Comparison of ENCODE assay signal across 8 cellular contexts in genomic region chr7:4776160-4776623, GRCh38. TPM values are rescaled to one million over a fixed set of nuclear protein-coding genes. Genes with fewer than 3 reads are reported as not detected.
DNase-seq lines count a peak whose midpoint lies in the region; ATAC-seq and TF ChIP-seq lines count a peak whose summit lies in the region.

No MANE protein-coding gene starts in this region.

- H3K9me3 ChIP-seq in CD4-positive, alpha-beta T cell (ENCODE audit: control insufficient read depth, low read length), result no peaks in the 10 kb centered on the region
- H3K9me3 ChIP-seq in OCI-LY1 (ENCODE audit: low read length) (no peaks in the 10 kb centered on the region), endocrine pancreas (ENCODE audit: control insufficient read depth, low read length) (no peaks in the 10 kb centered on the region)

- H3K27ac Mint-ChIP-seq in CD4-positive, alpha-beta T cell, result peak overlapping the region; percentile 100
- peak overlapping the region; percentile 99 for H3K27ac Mint-ChIP-seq in neural crest cell (ENCODE audit: unreplicated experiment)

- H3K79me2 ChIP-seq in OCI-LY1 (ENCODE audit: insufficient read depth, low read length), result peaks cover 6% of the 10 kb centered on the region; the same call in 1 of the 2 replicates

- H3K36me3 ChIP-seq in OCI-LY1 (ENCODE audit: insufficient read depth, low read length) (peaks cover 5% of the 10 kb centered on the region; the same call in 1 of the 2 replicates), endocrine pancreas (ENCODE audit: control insufficient read depth, insufficient read depth, low read length) (peaks cover 2% of the 10 kb centered on the region)

- CTCF ChIA-PET in CD4-positive, alpha-beta T cell (lab: Charles Lee), result interaction anchor here (0.8 to 4.8 kb wide), 3 partner anchors 16 to 22 kb away, joined by 3 to 23 read pairs (median 3); no protein-coding TSS in a partner anchor

- peak overlapping the region; percentile 96 for H3K27ac ChIP-seq in CD4-positive, alpha-beta T cell (ENCODE audit: low read depth, low read length)
- H3K27ac ChIP-seq in OCI-LY1 (ENCODE audit: low read depth, low read length, poor library complexity, severe bottlenecking), result no peak overlapping the region

- H3K4me1 Mint-ChIP-seq in CD4-positive, alpha-beta T cell (ENCODE audit: low read depth), result peaks cover 49% of the 10 kb centered on the region
- H3K4me1 Mint-ChIP-seq in neural crest cell, result peaks cover 27% of the 10 kb centered on the region

- peak overlapping the region; percentile 100 for H3K4me3 Mint-ChIP-seq in CD4-positive, alpha-beta T cell
- H3K4me3 Mint-ChIP-seq in neural crest cell, result peak overlapping the region; percentile 98

- peak overlapping the region; percentile 89 for H3K4me2 ChIP-seq in OCI-LY1 (ENCODE audit: low read length)

- POLR2A ChIA-PET in CD4-positive, alpha-beta T cell (lab: Charles Lee), result interaction anchor here (0.8 to 2.7 kb wide), 12 partner anchors 8 to 1684 kb away, joined by 3 to 67 read pairs (median 12); partner anchors contain the start of genes FOXK1 and RBAK

- H3K4me1 ChIP-seq in OCI-LY1 (ENCODE audit: insufficient read depth, low read length, severe bottlenecking) (peaks cover 19% of the 10 kb centered on the region), endocrine pancreas (ENCODE audit: control insufficient read depth, insufficient read depth, low read length) (no peaks in the 10 kb centered on the region)

- no peaks in the 10 kb centered on the region for H4K20me1 ChIP-seq in OCI-LY1 (ENCODE audit: insufficient read depth, low read length)

- H3K9me3 Mint-ChIP-seq in CD4-positive, alpha-beta T cell, result no peaks in the 10 kb centered on the region
- no peaks in the 10 kb centered on the region for H3K9me3 Mint-ChIP-seq in neural crest cell

- no peak for DNase-seq in CD4-positive, alpha-beta T cell
- DNase-seq in neural crest cell (ENCODE audit: low read depth, low spot score) (no peak), islet precursor cell (no peak), GM20000 (ENCODE audit: low spot score) (no peak), MV-4-11 (lab: John Stamatoyannopoulos, UW) (no peak)
- no peak for DNase-seq in stimulated activated CD4-positive, alpha-beta T cell treated with anti-CD3 and anti-CD28 coated beads, Interleukin-12 subunit alpha, Interleukin-12 subunit beta, amount 100 ng/mL, for 4 hours

- peaks cover 32% of the 10 kb centered on the region for H3K36me3 Mint-ChIP-seq in CD4-positive, alpha-beta T cell (ENCODE audit: low read depth)
- peaks cover 3% of the 10 kb centered on the region for H3K36me3 Mint-ChIP-seq in neural crest cell (ENCODE audit: low read depth)

- peak overlapping the region; percentile 72 for H3K9ac ChIP-seq in OCI-LY1 (ENCODE audit: low read length)
- H3K9ac ChIP-seq in endocrine pancreas (ENCODE audit: control insufficient read depth, insufficient read depth, low read length), result peak overlapping the region; percentile 84

- no peaks in the 10 kb centered on the region for H3K27me3 ChIP-seq in CD4-positive, alpha-beta T cell (ENCODE audit: control insufficient read depth, insufficient read depth, low read length)
- H3K27me3 ChIP-seq in OCI-LY1 (ENCODE audit: insufficient read depth, low read length) (no peaks in the 10 kb centered on the region), endocrine pancreas (ENCODE audit: control insufficient read depth, insufficient read depth, low read length) (no peaks in the 10 kb centered on the region)

- no peaks in the 10 kb centered on the region for H3K9me2 ChIP-seq in OCI-LY1 (ENCODE audit: low read depth, low read length)

- H2AFZ ChIP-seq in OCI-LY1 (ENCODE audit: low read length), result no peak overlapping the region

- no peak for ATAC-seq in CD4-positive, alpha-beta T cell (ENCODE audit: poor library complexity)

- intact Hi-C loops in CD4-positive, alpha-beta T cell (cut with DNase I, micrococcal nuclease), result loop anchor here in 1 of 2 experiments (2.0 kb wide), 1 partner anchor 15 kb away; no protein-coding TSS in a partner anchor

- H3K27me3 Mint-ChIP-seq in CD4-positive, alpha-beta T cell, result no peaks in the 10 kb centered on the region
- no peaks in the 10 kb centered on the region for H3K27me3 Mint-ChIP-seq in neural crest cell (ENCODE audit: low read depth)

- no peaks in the 10 kb centered on the region for H3F3A ChIP-seq in OCI-LY1 (ENCODE audit: insufficient read depth, low read length)

- H3K4me3 ChIP-seq in OCI-LY1 (ENCODE audit: low read depth, low read length, poor library complexity, severe bottlenecking) (peak overlapping the region; percentile 85), endocrine pancreas (ENCODE audit: control insufficient read depth, insufficient read depth, low read length) (peak overlapping the region; percentile 77)

- TF ChIP-seq CTCF in CD4-positive, alpha-beta T cell (IDR thresholded peaks at IDR 0.05), result no peak
- TF ChIP-seq CTCF in OCI-LY1 (IDR thresholded peaks at IDR 0.05; ENCODE audit: low read length) (no peak), neural crest cell (conservative IDR thresholded peaks at IDR 0.05) (no peak), GM20000 (IDR thresholded peaks at IDR 0.05; ENCODE audit: extremely low read depth, missing control alignments) (no peak)

RNA-seq across cellular contexts. Expression of gene AP5Z1, which starts 0.8 kb away (rescaled TPM):
- 100 to 1,000 TPM in 1 of 2 experiments, 10 to 100 TPM in 1; 93.5 to 102 TPM for total RNA-seq in CD4-positive, alpha-beta T cell
- 31.2 and 37.6 TPM in 2 replicates for total RNA-seq in neural crest cell
